8 cellular contexts compared by ENCODE assay signal in genomic region chr6:144585217-144585814, GRCh38.
DNase-seq lines count a peak whose midpoint lies in the region; ATAC-seq and TF ChIP-seq lines count a peak whose summit lies in the region.

No MANE protein-coding gene starts in this region.

- no peak overlapping the region for H3K9ac ChIP-seq in GM23248

- H3K27ac ChIP-seq in GM23248 = no peak overlapping the region
- no peak overlapping the region for H3K27ac ChIP-seq in brain microvascular endothelial cell
- H3K27ac ChIP-seq in right lobe of liver = no peak overlapping the region
- H3K27ac ChIP-seq in effector memory CD4-positive, alpha-beta T cell (ENCODE audit: insufficient read depth, low read length, poor library complexity, severe bottlenecking) = no peak overlapping the region

- no peak for TF ChIP-seq POLR2A in right lobe of liver (IDR thresholded peaks at IDR 0.05)

- intact Hi-C loops in right lobe of liver (cut with DNase I) = no loop called here

- H3K9me2 ChIP-seq in GM23248 (ENCODE audit: insufficient read depth) = no peaks in the 10 kb centered on the region

- 35 to 46% methylated on average over 3 of the region's 3 CpGs for WGBS in GM23248 (ENCODE audit: low coverage in 1 of 2, low lambda C conversion rate in 2 of 2, missing lambda C conversion rate in 2 of 2), 2 experiments
- 8% methylated on average over 3 of the region's 3 CpGs for WGBS in right lobe of liver (ENCODE audit: insufficient coverage, low coverage, low lambda C conversion rate, missing lambda C conversion rate)

- no peaks in the 10 kb centered on the region for H4K20me1 ChIP-seq in GM23248 (ENCODE audit: insufficient read depth)

- H3K9me3 ChIP-seq in GM23248 (ENCODE audit: low read depth) = no peaks in the 10 kb centered on the region
- H3K9me3 ChIP-seq in right lobe of liver = no peaks in the 10 kb centered on the region
- H3K9me3 ChIP-seq in effector memory CD4-positive, alpha-beta T cell (ENCODE audit: control insufficient read depth, low read length) = no peaks in the 10 kb centered on the region

- peaks cover 26% of the 10 kb centered on the region for H3F3A ChIP-seq in GM23248 (ENCODE audit: insufficient read depth)

- H3K36me3 ChIP-seq in GM23248 (ENCODE audit: low read depth) = peaks cover 2% of the 10 kb centered on the region; the same call in 1 of the 2 replicates
- no peaks in the 10 kb centered on the region for H3K36me3 ChIP-seq in brain microvascular endothelial cell (replicated peaks)
- H3K36me3 ChIP-seq in right lobe of liver = no peaks in the 10 kb centered on the region
- H3K36me3 ChIP-seq in effector memory CD4-positive, alpha-beta T cell (ENCODE audit: control insufficient read depth, insufficient read depth, low read length) = no peaks in the 10 kb centered on the region

- no peak overlapping the region for H2AFZ ChIP-seq in GM23248

- H3K4me1 ChIP-seq in GM23248 (ENCODE audit: insufficient read depth) (peaks cover 27% of the 10 kb centered on the region), right lobe of liver (no peaks in the 10 kb centered on the region)
- H3K4me1 ChIP-seq in effector memory CD4-positive, alpha-beta T cell (ENCODE audit: control insufficient read depth, insufficient read depth, low read length, poor library complexity, severe bottlenecking) = peaks cover 6% of the 10 kb centered on the region

- DNase-seq in AG09319 (ENCODE audit: extremely low read depth, low read depth) = no peak
- DNase-seq in GM23248 = peak; percentile 65
- DNase-seq in NCI-H526 treated with DMSO at 0.1 percent for 48 hours (lab: John Stamatoyannopoulos, UW) = peak; percentile 57
- DNase-seq in brain microvascular endothelial cell = peak; percentile 24
- no peak for DNase-seq in right lobe of liver
- no peak for DNase-seq in stimulated activated CD4-positive, alpha-beta T cell treated with anti-CD3 and anti-CD28 coated beads, Interleukin-2, amount 100 ng/mL, for 24 hours
- DNase-seq in effector memory CD4-positive, alpha-beta T cell = no peak

- H3K79me2 ChIP-seq in GM23248 (ENCODE audit: insufficient read depth) = peaks cover 23% of the 10 kb centered on the region; the same call in 1 of the 2 replicates

- H3K4me2 ChIP-seq in GM23248 (ENCODE audit: unreplicated experiment) = no peak overlapping the region

- peak; percentile 60 to 73 (median 72) for ATAC-seq in right lobe of liver
- no peak for ATAC-seq in GM18517 (IDR thresholded peaks at IDR 0.05; ENCODE audit: unreplicated experiment)

- in situ Hi-C loops in GM23248 (cut with MboI) (loop anchor here (25.0 kb wide), 1 partner anchor 1052 kb away; no protein-coding TSS in a partner anchor), brain microvascular endothelial cell (cut with HindIII; ENCODE audit: low pct_ligation_motif_present, low sequenced_read_pairs) (no loop called here)

- no peak overlapping the region for H3K4me3 ChIP-seq in GM23248
- no peak overlapping the region for H3K4me3 ChIP-seq in brain microvascular endothelial cell (ENCODE audit: low read depth, low read length)
- H3K4me3 ChIP-seq in right lobe of liver = no peak overlapping the region
- no peak overlapping the region for H3K4me3 ChIP-seq in effector memory CD4-positive, alpha-beta T cell (ENCODE audit: insufficient read depth, low read depth, low read length, poor library complexity, severe bottlenecking)

- H3K27me3 ChIP-seq in GM23248 (replicated peaks; ENCODE audit: insufficient read depth) = no peaks in the 10 kb centered on the region
- H3K27me3 ChIP-seq in brain microvascular endothelial cell (replicated peaks) = no peaks in the 10 kb centered on the region
- H3K27me3 ChIP-seq in right lobe of liver = no peaks in the 10 kb centered on the region
- no peaks in the 10 kb centered on the region for H3K27me3 ChIP-seq in effector memory CD4-positive, alpha-beta T cell (replicated peaks; ENCODE audit: control insufficient read depth, insufficient read depth, low read length, poor library complexity, severe bottlenecking)

- TF ChIP-seq CTCF in AG09319 (IDR thresholded peaks at IDR 0.05; ENCODE audit: low read depth, low read length) (peak; percentile 69), brain microvascular endothelial cell (IDR thresholded peaks at IDR 0.05; ENCODE audit: low read depth, low read length, missing control alignments) (peak; percentile 64), right lobe of liver (IDR thresholded peaks at IDR 0.05) (peak; percentile 63 to 86 (median 78))

Comparison
In these comparisons a context has a peak if more than half of its experiments do, and no peak if none do; other contexts are left out.
1. DNase-seq: peak in GM23248 (single experiment), NCI-H526 treated with DMSO at 0.1 percent for 48 hours (single experiment) and brain microvascular endothelial cell (single experiment); none in AG09319 (single experiment), right lobe of liver (0 of 3), stimulated activated CD4-positive, alpha-beta T cell treated with anti-CD3 and anti-CD28 coated beads, Interleukin-2, amount 100 ng/mL, for 24 hours (0 of 2) and effector memory CD4-positive, alpha-beta T cell (0 of 3).
2. Peak in every context shown above with its lines, with median percentiles within 50 percentile points of each other: CTCF ChIP-seq.